Comparison of ENCODE assay signal across 1 cellular context in the genomic region with DNA sequence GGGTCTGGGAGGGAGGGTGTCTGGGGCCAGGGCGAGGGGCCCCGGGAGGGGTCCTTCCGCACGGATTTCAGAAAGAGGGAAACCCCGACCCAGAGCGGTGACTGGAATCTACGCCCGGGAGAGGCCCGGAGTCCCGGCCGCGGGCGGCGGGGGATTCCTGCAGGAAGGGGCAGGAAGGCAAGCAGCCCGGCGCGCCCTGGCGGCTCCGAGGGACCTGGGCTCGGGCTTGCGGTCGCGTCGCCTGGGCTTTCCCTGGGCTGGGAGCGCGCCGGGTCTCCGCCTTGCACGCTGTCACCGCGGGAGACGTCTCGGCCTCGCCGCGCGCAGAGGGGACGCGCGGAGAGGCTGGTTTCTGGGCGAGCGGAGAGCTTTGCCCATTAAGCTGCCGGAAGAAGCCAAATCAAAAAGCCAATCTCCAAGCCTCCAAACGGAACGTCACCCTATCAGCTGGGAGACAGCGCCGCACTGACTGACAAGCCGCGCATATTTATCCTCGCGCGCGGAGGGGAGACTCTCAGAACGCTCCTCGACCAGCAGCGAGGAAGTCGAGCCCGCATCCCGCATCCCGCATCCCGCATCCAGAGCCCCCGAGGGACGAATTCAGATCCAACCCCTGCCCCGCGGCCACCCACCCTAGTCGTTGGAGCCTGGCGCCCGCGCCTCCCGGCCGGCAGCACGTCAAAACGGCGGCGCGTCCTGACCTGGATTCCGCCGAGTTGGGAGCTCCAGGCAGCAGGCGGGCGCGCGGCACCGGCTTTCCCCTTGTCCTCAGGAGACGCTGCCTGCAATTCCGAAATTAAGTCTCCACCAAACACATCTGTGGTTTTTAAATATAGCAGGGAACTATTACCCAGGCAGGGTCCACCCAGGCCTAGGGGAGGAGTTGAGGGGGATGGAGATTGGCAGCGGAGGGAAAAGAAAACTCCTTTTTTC.
A peak's percentile ranks its signal among the peaks of the same experiment; 100 is the strongest.
TF ChIP-seq lines count a peak whose summit lies in the region.

A gene with protein sequence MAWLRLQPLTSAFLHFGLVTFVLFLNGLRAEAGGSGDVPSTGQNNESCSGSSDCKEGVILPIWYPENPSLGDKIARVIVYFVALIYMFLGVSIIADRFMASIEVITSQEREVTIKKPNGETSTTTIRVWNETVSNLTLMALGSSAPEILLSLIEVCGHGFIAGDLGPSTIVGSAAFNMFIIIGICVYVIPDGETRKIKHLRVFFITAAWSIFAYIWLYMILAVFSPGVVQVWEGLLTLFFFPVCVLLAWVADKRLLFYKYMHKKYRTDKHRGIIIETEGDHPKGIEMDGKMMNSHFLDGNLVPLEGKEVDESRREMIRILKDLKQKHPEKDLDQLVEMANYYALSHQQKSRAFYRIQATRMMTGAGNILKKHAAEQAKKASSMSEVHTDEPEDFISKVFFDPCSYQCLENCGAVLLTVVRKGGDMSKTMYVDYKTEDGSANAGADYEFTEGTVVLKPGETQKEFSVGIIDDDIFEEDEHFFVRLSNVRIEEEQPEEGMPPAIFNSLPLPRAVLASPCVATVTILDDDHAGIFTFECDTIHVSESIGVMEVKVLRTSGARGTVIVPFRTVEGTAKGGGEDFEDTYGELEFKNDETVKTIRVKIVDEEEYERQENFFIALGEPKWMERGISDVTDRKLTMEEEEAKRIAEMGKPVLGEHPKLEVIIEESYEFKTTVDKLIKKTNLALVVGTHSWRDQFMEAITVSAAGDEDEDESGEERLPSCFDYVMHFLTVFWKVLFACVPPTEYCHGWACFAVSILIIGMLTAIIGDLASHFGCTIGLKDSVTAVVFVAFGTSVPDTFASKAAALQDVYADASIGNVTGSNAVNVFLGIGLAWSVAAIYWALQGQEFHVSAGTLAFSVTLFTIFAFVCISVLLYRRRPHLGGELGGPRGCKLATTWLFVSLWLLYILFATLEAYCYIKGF (minus strand): TSS at position 344 of the 933 bp plus-strand sequence. CDS start 20,529 bp downstream, outside the sequence.

TF ChIP-seq in neural cell, 6 proteins besides CTCF, POLR2A, EP300 and RAD21 (continued from another document):
- peak; percentile 32 for TF ChIP-seq SMC3 (conservative IDR thresholded peaks at IDR 0.05; ENCODE audit: poor library complexity)
- TF ChIP-seq TAF1 (IDR thresholded peaks at IDR 0.05; ENCODE audit: low read depth): no peak
